ENCODE assay signal across 9 cellular contexts in the genomic region with DNA sequence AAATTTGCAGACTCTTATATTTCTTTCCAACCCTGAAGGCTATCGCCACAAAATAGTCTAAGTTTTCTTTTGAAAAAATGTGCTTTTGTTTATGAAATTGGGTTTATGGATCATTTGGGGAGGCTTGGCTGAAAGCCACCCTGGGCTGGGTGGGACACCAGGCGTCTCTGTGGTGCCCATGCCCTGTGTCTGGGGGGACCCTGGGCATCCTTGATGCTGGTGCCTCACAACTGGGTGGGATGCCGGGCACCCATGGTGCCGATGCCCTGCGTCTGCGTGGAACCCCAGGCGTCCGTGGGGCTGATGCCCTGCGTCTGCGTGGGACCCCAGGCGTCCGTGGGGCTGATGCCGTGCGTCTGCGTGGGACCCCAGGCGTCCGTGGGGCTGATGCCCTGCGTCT.
"Had no signal": no experiment of that assay in that cellular context is flagged by ENCODE, and none has a peak within 500 bp of the region (broad histone marks: within the 10 kb centered on the region; RNA-seq: fewer than 3 reads in every experiment).

No MANE protein-coding gene starts in this region.

- H2AFZ ChIP-seq: neural progenitor cell had no signal

- H3K9ac ChIP-seq: neural progenitor cell had no signal

- FAIRE-seq: TTC549 had no signal

- H3K36me3 ChIP-seq: neural progenitor cell, prostate gland had no signal

- H3K4me1 ChIP-seq: prostate gland, right atrium auricular region, thyroid gland had no signal

- DNase-seq: activated gamma-delta T cell, cortex of kidney had no signal

- H3K9me3 ChIP-seq: heart right ventricle, prostate gland, right atrium auricular region, thyroid gland had no signal

- H3K4me2 ChIP-seq: neural progenitor cell had no signal

- H3K27ac ChIP-seq: neural progenitor cell, prostate gland, thyroid gland had no signal

- H3K4me3 ChIP-seq: heart right ventricle, lung, neural progenitor cell, prostate gland, right atrium auricular region, thyroid gland had no signal

- H3K27me3 ChIP-seq: heart right ventricle, neural progenitor cell, right atrium auricular region, thyroid gland had no signal
